34 cellular contexts compared by ENCODE assay signal in the genomic region with DNA sequence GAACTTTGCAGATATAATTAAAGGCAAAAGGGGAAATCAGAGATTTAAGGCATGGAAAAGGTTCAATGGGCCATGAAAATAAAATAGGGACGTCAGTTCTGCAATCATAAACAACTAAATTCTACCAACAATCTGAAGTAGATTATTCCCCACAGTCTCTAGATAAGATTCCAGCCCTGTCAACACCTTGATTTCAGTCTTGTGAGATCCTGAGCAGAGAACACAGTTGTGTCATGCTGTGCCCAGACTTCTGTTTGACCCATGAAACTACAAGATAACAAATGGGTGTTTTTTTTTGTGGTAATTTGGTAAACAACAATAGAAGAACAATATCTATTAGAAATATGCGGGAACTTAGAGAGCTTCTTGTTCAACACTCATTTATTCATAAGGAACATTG.
"Had no signal": no experiment of that assay in that cellular context is flagged by ENCODE, and none has a peak within 500 bp of the region (broad histone marks: within the 10 kb centered on the region; RNA-seq: fewer than 3 reads in every experiment).

No MANE protein-coding gene starts in this region.

- FAIRE-seq: bronchial epithelial cell, TTC549 had no signal

- H3K4me1 ChIP-seq: adrenal gland, ascending aorta had no signal

- ATAC-seq: activated CD8-positive, alpha-beta T cell treated with anti-CD3 and anti-CD28 coated beads for 36 hours; activated naive CD4-positive, alpha-beta T cell treated with anti-CD3 and anti-CD28 coated beads, Interleukin-2, amount 50 U/mL, for 72 hours; activated T-cell treated with anti-CD3 and anti-CD28 coated beads, Interleukin-2, amount 50 U/mL, for 4 hours; activated T-cell treated with anti-CD3 and anti-CD28 coated beads, Interleukin-2, amount 50 U/mL, for 72 hours; activated T-helper 17 cell treated with anti-CD3 and anti-CD28 coated beads, Interleukin-2, amount 50 U/mL, for 72 hours had no signal

- H3K9me3 ChIP-seq: adrenal gland, ascending aorta had no signal

- H3K36me3 ChIP-seq: adrenal gland, ascending aorta had no signal

- DNase-seq: activated B cell treated with CpG ODN at 0.5 μM for 24 hours; activated CD4-positive, alpha-beta memory T cell treated with anti-CD3 and anti-CD28 coated beads for 36 hours; activated CD4-positive, alpha-beta T cell treated with anti-CD3 and anti-CD28 coated beads for 4 hours; activated CD4-positive, alpha-beta T cell treated with anti-CD3 and anti-CD28 coated beads, Interleukin-2, amount 10 ng/mL, durations not matched to agents 24 days and 14 days; activated CD4-positive, alpha-beta T cell treated with anti-CD3 and anti-CD28 coated beads, Interleukin-2, amount 50 U/mL, for 1 hour; activated CD4-positive, alpha-beta T cell treated with anti-CD3 and anti-CD28 coated beads, Interleukin-2, amount 50 U/mL, for 4 hours; activated CD4-positive, CD25-positive, alpha-beta regulatory T cell treated with anti-CD3 and anti-CD28 coated beads, Interleukin-2, amount 50 U/mL, for 72 hours; activated CD8-positive, alpha-beta memory T cell treated with anti-CD3 and anti-CD28 coated beads, Interleukin-2, amount 50 U/mL, for 4 hours; activated CD8-positive, alpha-beta T cell treated with anti-CD3 and anti-CD28 coated beads for 36 hours; activated effector memory CD4-positive, alpha-beta T cell treated with anti-CD3 and anti-CD28 coated beads, Interleukin-2, amount 50 U/mL, for 16 hours; activated gamma-delta T cell treated with Interleukin-2 at 50 U/mL for 16 hours; activated naive CD4-positive, alpha-beta T cell; activated naive CD4-positive, alpha-beta T cell treated with anti-CD3 and anti-CD28 coated beads for 36 hours; activated naive CD4-positive, alpha-beta T cell treated with anti-CD3 and anti-CD28 coated beads, Interleukin-2, amount 50 U/mL, for 16 hours; activated naive CD8-positive, alpha-beta T cell treated with anti-CD3 and anti-CD28 coated beads for 36 hours; activated T-cell treated with anti-CD3 and anti-CD28 coated beads for 4 hours; activated T-cell treated with anti-CD3 and anti-CD28 coated beads, Interleukin-2, amount 50 U/mL, for 1 hour; activated T-cell treated with anti-CD3 and anti-CD28 coated beads, Interleukin-2, amount 50 U/mL, for 4 hours; activated T-cell treated with anti-CD3 and anti-CD28 coated beads, Interleukin-2, amount 50 U/mL, for 72 hours; adrenal gland; amygdala; anterior cingulate cortex; caudate nucleus; cerebellar nuclear complex; SW 1271; T-helper 1 cell; T-helper 2 cell; T-helper 9 cell had no signal

- H3K27me3 ChIP-seq: adrenal gland, ascending aorta had no signal

- H3K4me3 ChIP-seq: adrenal gland, ascending aorta had no signal

- H3K27ac ChIP-seq: adrenal gland, ascending aorta, VCaP had no signal
